ENCODE assay signal across 27 cellular contexts in genomic region chr1:113422315-113423068, GRCh38.
"Had no signal": no experiment of that assay in that cellular context is flagged by ENCODE, and none has a peak within 500 bp of the region (broad histone marks: within the 10 kb centered on the region; RNA-seq: fewer than 3 reads in every experiment).

No MANE protein-coding gene starts in this region.

- H3K4me1 Mint-ChIP-seq: memory B cell; naive B cell; stimulated activated effector memory CD8-positive, alpha-beta T cell treated with anti-CD3 and anti-CD28 coated beads, Interleukin-12 subunit alpha, Interleukin-12 subunit beta, amount 100 ng/mL, for 72 hours had no signal

- H3K9me3 ChIP-seq: mucosa of descending colon, thyroid gland, uterus had no signal

- H3K27ac ChIP-seq: coronary artery, epithelial cell of prostate, gastroesophageal sphincter, heart left ventricle, hepatocyte, parathyroid adenoma, stomach, thyroid gland, uterus had no signal

- H2AFZ ChIP-seq: hepatocyte, parathyroid adenoma had no signal

- H3K4me2 ChIP-seq: hepatocyte, smooth muscle cell had no signal

- H3K4me1 ChIP-seq: gastroesophageal sphincter, parathyroid adenoma, uterus had no signal

- ATAC-seq: esophagus mucosa; gastroesophageal sphincter; heart left ventricle; natural killer cell treated with Interleukin-12 subunit alpha and Interleukin-12 subunit beta and Interleukin-15 and Interleukin-18, amount 100 ng/mL, for 72 hours; sciatic nerve; stimulated activated effector memory CD8-positive, alpha-beta T cell treated with anti-CD3 and anti-CD28 coated beads, Interleukin-12 subunit alpha, Interleukin-12 subunit beta, amount 100 ng/mL, for 72 hours had no signal

- H3K79me2 ChIP-seq: parathyroid adenoma had no signal

- H3K27me3 Mint-ChIP-seq: progenitor cell of endocrine pancreas, type B pancreatic cell had no signal

- DNase-seq: effector CD4-positive, alpha-beta T cell; foreskin fibroblast; naive B cell; stimulated activated CD4-positive, alpha-beta T cell treated with anti-CD3 and anti-CD28 coated beads, Interleukin-2, amount 100 ng/mL, for 24 hours; stimulated activated CD4-positive, alpha-beta T cell treated with anti-CD3 and anti-CD28 coated beads, Interleukin-4, amount 100 ng/mL, for 24 hours; stimulated activated naive CD4-positive, alpha-beta T cell treated with Interleukin-2 at 50 U/mL for 16 hours; stomach; thyroid gland; uterus had no signal

- H3K36me3 ChIP-seq: heart left ventricle, thyroid gland, uterus had no signal

- H3K4me3 ChIP-seq: coronary artery, gastroesophageal sphincter, heart left ventricle, hepatocyte, lung, mucosa of descending colon, smooth muscle cell, stomach, thyroid gland, uterus had no signal

- H3K4me3 Mint-ChIP-seq: memory B cell; mesothelial cell of epicardium; naive B cell; natural killer cell treated with Interleukin-12 subunit alpha and Interleukin-12 subunit beta and Interleukin-15 and Interleukin-18, amount 100 ng/mL, for 72 hours; neural crest cell; stimulated activated effector memory CD8-positive, alpha-beta T cell treated with anti-CD3 and anti-CD28 coated beads, Interleukin-12 subunit alpha, Interleukin-12 subunit beta, amount 100 ng/mL, for 72 hours; type B pancreatic cell had no signal

- H3K36me3 Mint-ChIP-seq: naive B cell; natural killer cell treated with Interleukin-12 subunit alpha and Interleukin-12 subunit beta and Interleukin-15 and Interleukin-18, amount 100 ng/mL, for 72 hours; stimulated activated effector memory CD8-positive, alpha-beta T cell treated with anti-CD3 and anti-CD28 coated beads, Interleukin-12 subunit alpha, Interleukin-12 subunit beta, amount 100 ng/mL, for 72 hours had no signal

- H3K27me3 ChIP-seq: gastroesophageal sphincter, heart left ventricle, hepatocyte, stomach, thyroid gland, uterus had no signal

- H3K27ac Mint-ChIP-seq: memory B cell; mesothelial cell of epicardium; naive B cell; natural killer cell treated with Interleukin-12 subunit alpha and Interleukin-12 subunit beta and Interleukin-15 and Interleukin-18, amount 100 ng/mL, for 72 hours; progenitor cell of endocrine pancreas; stimulated activated effector memory CD8-positive, alpha-beta T cell treated with anti-CD3 and anti-CD28 coated beads, Interleukin-12 subunit alpha, Interleukin-12 subunit beta, amount 100 ng/mL, for 72 hours; type B pancreatic cell had no signal

- H3K9ac ChIP-seq: parathyroid adenoma had no signal
